ENCODE assay signal across 30 cellular contexts in the genomic region with DNA sequence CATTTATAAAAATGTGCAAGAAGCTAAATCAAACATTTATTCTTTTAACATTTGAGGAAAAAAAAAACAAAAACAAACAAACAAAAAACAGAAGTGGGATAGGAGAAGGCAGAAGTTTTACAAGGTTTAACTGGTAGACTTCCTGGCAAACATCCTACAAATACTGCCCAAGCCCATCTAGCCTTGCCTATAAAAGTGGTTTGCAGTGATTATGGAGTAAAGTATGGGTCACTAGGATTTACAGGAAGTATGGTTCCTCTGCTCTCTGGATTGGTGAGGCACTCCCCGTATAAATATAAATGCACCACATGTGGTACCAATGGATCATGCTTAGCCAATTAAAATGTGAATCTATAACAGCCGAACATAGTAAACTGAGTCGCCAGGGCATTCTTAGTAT.
"Had no signal": no experiment of that assay in that cellular context is flagged by ENCODE, and none has a peak within 500 bp of the region (broad histone marks: within the 10 kb centered on the region; RNA-seq: fewer than 3 reads in every experiment).

No MANE protein-coding gene starts in this region.

- H3K9me3 ChIP-seq: adrenal gland, ascending aorta, breast epithelium, colonic mucosa, esophagus squamous epithelium, gastroesophageal sphincter had no signal

- H3K4me1 ChIP-seq: adrenal gland, ascending aorta, breast epithelium, colonic mucosa, esophagus squamous epithelium, gastroesophageal sphincter had no signal

- H3K4me1 Mint-ChIP-seq: activated CD4-positive, alpha-beta memory T cell treated with anti-CD3 and anti-CD28 coated beads, Interleukin-2, amount 10 ng/mL, durations not matched to agents 7 days and 5 days; activated CD4-positive, alpha-beta T cell treated with anti-CD3 and anti-CD28 coated beads, Interleukin-2, amount 10 ng/mL, durations not matched to agents 7 days and 5 days; activated naive CD4-positive, alpha-beta T cell treated with anti-CD3 and anti-CD28 coated beads, Interleukin-2, amount 50 U/mL, for 24 hours; activated naive CD8-positive, alpha-beta T cell treated with anti-CD3 and anti-CD28 coated beads for 36 hours; activated naive CD8-positive, alpha-beta T cell treated with anti-CD3 and anti-CD28 coated beads, Interleukin-2, amount 50 U/mL, for 24 hours had no signal

- ATAC-seq: activated naive CD8-positive, alpha-beta T cell treated with anti-CD3 and anti-CD28 coated beads, Interleukin-2, amount 50 U/mL, for 24 hours; activated T-cell treated with anti-CD3 and anti-CD28 coated beads, Interleukin-2, amount 50 U/mL, for 72 hours; gastroesophageal sphincter had no signal

- H3K27ac Mint-ChIP-seq: activated CD4-positive, alpha-beta memory T cell treated with anti-CD3 and anti-CD28 coated beads, Interleukin-2, amount 10 ng/mL, durations not matched to agents 7 days and 5 days; activated CD4-positive, alpha-beta T cell treated with anti-CD3 and anti-CD28 coated beads, Interleukin-2, amount 10 ng/mL, durations not matched to agents 7 days and 5 days; activated naive CD4-positive, alpha-beta T cell treated with anti-CD3 and anti-CD28 coated beads for 36 hours; activated naive CD4-positive, alpha-beta T cell treated with anti-CD3 and anti-CD28 coated beads, Interleukin-2, amount 50 U/mL, for 24 hours; activated naive CD8-positive, alpha-beta T cell treated with anti-CD3 and anti-CD28 coated beads for 36 hours; activated naive CD8-positive, alpha-beta T cell treated with anti-CD3 and anti-CD28 coated beads, Interleukin-2, amount 50 U/mL, for 24 hours; activated T-cell treated with anti-CD3 and anti-CD28 coated beads, Interleukin-2, amount 50 U/mL, for 24 hours; activated T-cell treated with anti-CD3 and anti-CD28 coated beads, Interleukin-2, amount 50 U/mL, for 72 hours had no signal

- H3K4me3 ChIP-seq: adrenal gland, ascending aorta, breast epithelium, cardiac muscle cell, colonic mucosa, esophagus squamous epithelium, gastroesophageal sphincter had no signal

- H3K9me3 Mint-ChIP-seq: activated CD4-positive, alpha-beta T cell treated with anti-CD3 and anti-CD28 coated beads, Interleukin-2, amount 10 ng/mL, durations not matched to agents 7 days and 5 days; activated naive CD4-positive, alpha-beta T cell treated with anti-CD3 and anti-CD28 coated beads for 36 hours had no signal

- H3K36me3 ChIP-seq: adrenal gland, ascending aorta, breast epithelium, cardiac muscle cell, colonic mucosa, esophagus squamous epithelium, gastroesophageal sphincter had no signal

- H3K27me3 Mint-ChIP-seq: activated CD4-positive, alpha-beta memory T cell treated with anti-CD3 and anti-CD28 coated beads, Interleukin-2, amount 10 ng/mL, durations not matched to agents 7 days and 5 days; activated CD4-positive, alpha-beta T cell treated with anti-CD3 and anti-CD28 coated beads, Interleukin-2, amount 10 ng/mL, durations not matched to agents 7 days and 5 days; activated naive CD4-positive, alpha-beta T cell treated with anti-CD3 and anti-CD28 coated beads, Interleukin-2, amount 50 U/mL, for 24 hours; activated naive CD8-positive, alpha-beta T cell treated with anti-CD3 and anti-CD28 coated beads, Interleukin-2, amount 50 U/mL, for 24 hours; activated T-cell treated with anti-CD3 and anti-CD28 coated beads, Interleukin-2, amount 50 U/mL, for 24 hours had no signal

- H3K27ac ChIP-seq: adrenal gland, ascending aorta, breast epithelium, cardiac muscle cell, colonic mucosa, epithelial cell of prostate, esophagus squamous epithelium, gastroesophageal sphincter had no signal

- H3K36me3 Mint-ChIP-seq: activated naive CD4-positive, alpha-beta T cell treated with anti-CD3 and anti-CD28 coated beads, Interleukin-2, amount 50 U/mL, for 24 hours; activated naive CD8-positive, alpha-beta T cell treated with anti-CD3 and anti-CD28 coated beads for 36 hours had no signal

- H3K4me3 Mint-ChIP-seq: activated CD4-positive, alpha-beta memory T cell treated with anti-CD3 and anti-CD28 coated beads, Interleukin-2, amount 10 ng/mL, durations not matched to agents 7 days and 5 days; activated CD4-positive, alpha-beta T cell treated with anti-CD3 and anti-CD28 coated beads, Interleukin-2, amount 10 ng/mL, durations not matched to agents 7 days and 5 days; activated naive CD4-positive, alpha-beta T cell treated with anti-CD3 and anti-CD28 coated beads for 36 hours; activated naive CD4-positive, alpha-beta T cell treated with anti-CD3 and anti-CD28 coated beads, Interleukin-2, amount 50 U/mL, for 24 hours; activated naive CD8-positive, alpha-beta T cell treated with anti-CD3 and anti-CD28 coated beads for 36 hours; activated naive CD8-positive, alpha-beta T cell treated with anti-CD3 and anti-CD28 coated beads, Interleukin-2, amount 50 U/mL, for 24 hours; activated T-cell treated with anti-CD3 and anti-CD28 coated beads, Interleukin-2, amount 50 U/mL, for 24 hours; activated T-cell treated with anti-CD3 and anti-CD28 coated beads, Interleukin-2, amount 50 U/mL, for 72 hours; brain had no signal

- DNase-seq: activated CD4-positive, alpha-beta memory T cell treated with anti-CD3 and anti-CD28 coated beads, Interleukin-2, amount 10 ng/mL, durations not matched to agents 7 days and 5 days; activated CD4-positive, alpha-beta T cell treated with anti-CD3 and anti-CD28 coated beads for 4 hours; activated CD4-positive, alpha-beta T cell treated with anti-CD3 and anti-CD28 coated beads, Interleukin-2, amount 10 ng/mL, durations not matched to agents 7 days and 5 days; activated CD4-positive, alpha-beta T cell treated with anti-CD3 and anti-CD28 coated beads, Interleukin-2, amount 50 U/mL, for 4 hours; activated CD4-positive, CD25-positive, alpha-beta regulatory T cell; activated CD4-positive, CD25-positive, alpha-beta regulatory T cell treated with anti-CD3 and anti-CD28 coated beads, Interleukin-2, amount 50 U/mL, for 72 hours; activated CD8-positive, alpha-beta memory T cell treated with anti-CD3 and anti-CD28 coated beads, Interleukin-2, amount 50 U/mL, for 48 hours; activated gamma-delta T cell treated with Interleukin-2 at 50 U/mL for 16 hours; activated naive CD4-positive, alpha-beta T cell treated with anti-CD3 and anti-CD28 coated beads for 36 hours; activated naive CD8-positive, alpha-beta T cell treated with anti-CD3 and anti-CD28 coated beads for 36 hours; activated naive CD8-positive, alpha-beta T cell treated with anti-CD3 and anti-CD28 coated beads, Interleukin-2, amount 50 U/mL, for 24 hours; activated T-cell treated with anti-CD3 and anti-CD28 coated beads for 4 hours; activated T-cell treated with anti-CD3 and anti-CD28 coated beads, Interleukin-2, amount 50 U/mL, for 24 hours; activated T-cell treated with anti-CD3 and anti-CD28 coated beads, Interleukin-2, amount 50 U/mL, for 72 hours; adrenal gland; central memory CD4-positive, alpha-beta T cell; cerebellar nuclear complex; colonic mucosa; effector CD8-positive, alpha-beta T cell; esophagus squamous epithelium; foreskin melanocyte; head of caudate nucleus; T-helper 2 cell had no signal

- H3K27me3 ChIP-seq: adrenal gland, ascending aorta, breast epithelium, cardiac muscle cell, colonic mucosa, esophagus squamous epithelium, gastroesophageal sphincter had no signal
